ENCODE assay signal across 10 cellular contexts in the genomic region with DNA sequence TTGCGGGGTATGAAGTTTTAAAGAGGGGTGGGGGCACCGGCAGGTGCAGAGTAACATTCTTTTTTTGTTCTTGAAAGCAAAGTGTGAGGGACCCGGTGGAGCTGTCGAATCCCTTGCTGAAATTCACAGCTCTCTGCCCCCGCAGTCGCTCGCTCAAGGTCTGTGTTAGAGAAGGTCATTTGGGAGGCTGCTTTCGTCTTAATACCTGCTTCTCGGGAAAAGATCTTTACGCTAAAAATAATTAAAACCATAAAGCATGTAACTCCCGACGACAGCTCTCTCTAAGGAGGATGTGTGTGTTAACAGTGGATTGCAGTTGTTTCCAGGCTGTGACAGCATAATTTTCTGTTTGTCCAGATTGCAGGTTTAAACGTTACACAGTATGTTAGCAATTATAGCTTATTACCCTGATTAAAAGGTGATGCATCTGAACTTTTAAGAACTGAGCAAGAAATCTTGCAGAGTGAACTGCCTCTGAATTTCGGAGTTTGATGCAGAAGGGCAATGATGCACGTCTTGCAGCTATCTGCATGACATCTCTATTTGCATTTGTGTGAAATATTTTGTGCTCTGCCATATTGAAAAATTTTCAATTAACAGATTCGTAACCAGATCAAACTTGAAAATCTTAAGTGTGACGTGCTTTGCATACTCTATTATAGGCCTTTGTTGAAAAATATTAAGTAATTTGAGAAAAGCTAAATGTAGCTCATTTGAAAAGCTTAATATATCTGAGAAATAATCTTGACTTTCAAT. TPM values are rescaled to one million over a fixed set of nuclear protein-coding genes. Genes with fewer than 3 reads are reported as not detected.
DNase-seq lines count a peak whose midpoint lies in the region; ATAC-seq lines count a peak whose summit lies in the region.
"Had no signal": no experiment of that assay in that cellular context is flagged by ENCODE, and none has a peak within 500 bp of the region (broad histone marks: within the 10 kb centered on the region; RNA-seq: fewer than 3 reads in every experiment).

No MANE protein-coding gene starts in this region.

- no peaks in the 10 kb centered on the region for H3K9me3 ChIP-seq in iPS-20b (ENCODE audit: insufficient read depth, low read depth, low read length)

- H3K27me3 Mint-ChIP-seq in activated T-cell treated with anti-CD3 and anti-CD28 coated beads, Interleukin-2, amount 50 U/mL, for 24 hours, result peaks cover 62% of the 10 kb centered on the region
- H3K27me3 Mint-ChIP-seq in activated CD8-positive, alpha-beta T cell treated with anti-CD3 and anti-CD28 coated beads, Interleukin-2, amount 10 ng/mL, durations not matched to agents 7 days and 5 days (ENCODE audit: low read depth), result peaks cover 50% of the 10 kb centered on the region

- peaks cover 47% of the 10 kb centered on the region for H3K27me3 ChIP-seq in iPS-20b (ENCODE audit: insufficient read depth, low read length)

- no peak for ATAC-seq in activated CD8-positive, alpha-beta T cell treated with anti-CD3 and anti-CD28 coated beads, Interleukin-2, amount 10 ng/mL, durations not matched to agents 7 days and 5 days

- no peaks in the 10 kb centered on the region for H3K36me3 Mint-ChIP-seq in activated T-cell treated with anti-CD3 and anti-CD28 coated beads, Interleukin-2, amount 50 U/mL, for 24 hours (ENCODE audit: low read depth)
- H3K36me3 Mint-ChIP-seq in activated CD8-positive, alpha-beta T cell treated with anti-CD3 and anti-CD28 coated beads, Interleukin-2, amount 10 ng/mL, durations not matched to agents 7 days and 5 days (ENCODE audit: low read depth), result no peaks in the 10 kb centered on the region

- peak overlapping the region; percentile 61; the same call in 1 of the 2 replicates for H3K9ac ChIP-seq in iPS-20b (ENCODE audit: low read depth, low read length)

- H3K27ac ChIP-seq in iPS-20b (ENCODE audit: low read length), result no peak overlapping the region

- H3K4me1 Mint-ChIP-seq in activated T-cell treated with anti-CD3 and anti-CD28 coated beads, Interleukin-2, amount 50 U/mL, for 24 hours (ENCODE audit: low read depth), result peaks cover 8% of the 10 kb centered on the region
- peaks cover 7% of the 10 kb centered on the region for H3K4me1 Mint-ChIP-seq in activated CD8-positive, alpha-beta T cell treated with anti-CD3 and anti-CD28 coated beads, Interleukin-2, amount 10 ng/mL, durations not matched to agents 7 days and 5 days (ENCODE audit: low read depth)

- no peaks in the 10 kb centered on the region for H3K36me3 ChIP-seq in iPS-20b (ENCODE audit: insufficient read depth, low read depth, low read length)

- peak overlapping the region; percentile 75 for H3K4me3 Mint-ChIP-seq in activated T-cell treated with anti-CD3 and anti-CD28 coated beads, Interleukin-2, amount 50 U/mL, for 24 hours
- peak overlapping the region; percentile 41 for H3K4me3 Mint-ChIP-seq in activated CD8-positive, alpha-beta T cell treated with anti-CD3 and anti-CD28 coated beads, Interleukin-2, amount 10 ng/mL, durations not matched to agents 7 days and 5 days

- no peaks in the 10 kb centered on the region for H3K9me3 Mint-ChIP-seq in activated T-cell treated with anti-CD3 and anti-CD28 coated beads, Interleukin-2, amount 50 U/mL, for 24 hours
- H3K9me3 Mint-ChIP-seq in activated CD8-positive, alpha-beta T cell treated with anti-CD3 and anti-CD28 coated beads, Interleukin-2, amount 10 ng/mL, durations not matched to agents 7 days and 5 days (ENCODE audit: insufficient read depth), result no peaks in the 10 kb centered on the region
- H3K9me3 Mint-ChIP-seq: dendritic cell treated with granulocyte-macrophage colony-stimulating factor and Interleukin-4, amounts not matched to agents 40 ng/mL and 50 ng/mL, for 4 days had no signal

- POLR2A ChIA-PET in activated CD8-positive, alpha-beta T cell treated with anti-CD3 and anti-CD28 coated beads, Interleukin-2, amount 10 ng/mL, durations not matched to agents 7 days and 5 days (lab: Charles Lee), result interaction anchor here (0.6 kb wide), 1 partner anchor 234 kb away, joined by 4 read pairs; no protein-coding TSS in a partner anchor

- CTCF ChIA-PET in activated CD8-positive, alpha-beta T cell treated with anti-CD3 and anti-CD28 coated beads, Interleukin-2, amount 10 ng/mL, durations not matched to agents 7 days and 5 days (lab: Charles Lee), result no interaction called here

- peak overlapping the region; percentile 81 for H3K4me3 ChIP-seq in iPS-20b (ENCODE audit: low read length)

- no peak for DNase-seq in activated T-cell treated with anti-CD3 and anti-CD28 coated beads, Interleukin-2, amount 50 U/mL, for 24 hours
- no peak for DNase-seq in activated T-cell treated with anti-CD3 and anti-CD28 coated beads, Interleukin-2, amount 50 U/mL, for 1 hour
- DNase-seq in activated CD8-positive, alpha-beta T cell treated with anti-CD3 and anti-CD28 coated beads, Interleukin-2, amount 10 ng/mL, durations not matched to agents 7 days and 5 days, result no peak
- DNase-seq in superior temporal gyrus (ENCODE audit: extremely low spot score) (peak; percentile 42), SIG-M5 (lab: John Stamatoyannopoulos, UW) (no peak), NCI-H2029 treated with DMSO at 0.1 percent for 48 hours (lab: John Stamatoyannopoulos, UW) (no peak), mesenteric fat pad (ENCODE audit: low spot score) (no peak)
- DNase-seq: RPMI8226 had no signal

- no peak overlapping the region for H3K27ac Mint-ChIP-seq in activated T-cell treated with anti-CD3 and anti-CD28 coated beads, Interleukin-2, amount 50 U/mL, for 24 hours
- H3K27ac Mint-ChIP-seq in activated CD8-positive, alpha-beta T cell treated with anti-CD3 and anti-CD28 coated beads, Interleukin-2, amount 10 ng/mL, durations not matched to agents 7 days and 5 days, result no peak overlapping the region
- H3K27ac Mint-ChIP-seq: dendritic cell treated with granulocyte-macrophage colony-stimulating factor and Interleukin-4, amounts not matched to agents 40 ng/mL and 50 ng/mL, for 4 days had no signal

- H3K4me1 ChIP-seq in iPS-20b (ENCODE audit: insufficient read depth, low read length), result no peaks in the 10 kb centered on the region

RNA-seq across cellular contexts. Expression of a gene that starts 1.0 kb away (rescaled TPM):
- total RNA-seq in activated CD8-positive, alpha-beta T cell treated with anti-CD3 and anti-CD28 coated beads, Interleukin-2, amount 10 ng/mL, durations not matched to agents 7 days and 5 days, result under 1 TPM; 0.63 to 0.97 TPM
- total RNA-seq in mesenteric fat pad, result 10.4 TPM
